Comparison of ENCODE assay signal across 22 cellular contexts in genomic region chr9:82327641-82328040, GRCh38.
DNase-seq lines count a peak whose midpoint lies in the region; ATAC-seq and TF ChIP-seq lines count a peak whose summit lies in the region.
"Had no signal": no experiment of that assay in that cellular context is flagged by ENCODE, and none has a peak within 500 bp of the region (broad histone marks: within the 10 kb centered on the region; RNA-seq: fewer than 3 reads in every experiment).

No MANE protein-coding gene starts in this region.

- peak overlapping the region; percentile 61 for H2BK12ac ChIP-seq in trophoblast cell (ENCODE audit: low read length)

- no peak for TF ChIP-seq CTCF in esophagus muscularis mucosa (IDR thresholded peaks at IDR 0.05)

- no peak overlapping the region for H3K4me2 ChIP-seq in trophoblast cell (ENCODE audit: low read length)
- H3K4me2 ChIP-seq: BLaER1 had no signal

- TF ChIP-seq EP300 in esophagus muscularis mucosa (IDR thresholded peaks at IDR 0.05): no peak

- no peak overlapping the region for H3K4ac ChIP-seq in trophoblast cell (ENCODE audit: low read depth, low read length)

- no CpG with 5 or more reads among the region's 2 CpGs for WGBS in trophoblast cell (ENCODE audit: extremely low coverage, insufficient coverage, insufficient read length)
- WGBS in esophagus muscularis mucosa: 100% methylated on average over 2 of the region's 2 CpGs

- no peak overlapping the region for H2AK5ac ChIP-seq in trophoblast cell (ENCODE audit: low read length)

- H3K23ac ChIP-seq in trophoblast cell (ENCODE audit: low read length): no peak overlapping the region

- H4K12ac ChIP-seq in trophoblast cell (ENCODE audit: low read depth, low read length): no peak overlapping the region

- TF ChIP-seq POLR2A in esophagus muscularis mucosa (IDR thresholded peaks at IDR 0.05; ENCODE audit: low read depth): no peak

- H3K27me3 ChIP-seq in trophoblast cell (ENCODE audit: insufficient read depth, low read length) (no peaks in the 10 kb centered on the region), esophagus muscularis mucosa (no peaks in the 10 kb centered on the region)
- H3K27me3 ChIP-seq: BE2C, BLaER1 had no signal

- H3K9me3 ChIP-seq in trophoblast cell (ENCODE audit: insufficient read depth, low read depth, low read length): no peaks in the 10 kb centered on the region
- peaks cover 0 to 17% (median 6%) of the 10 kb centered on the region in 4 donors for H3K9me3 ChIP-seq in esophagus muscularis mucosa
- H3K9me3 ChIP-seq: BE2C had no signal

- H3K9ac ChIP-seq in trophoblast cell (ENCODE audit: low read length): no peak overlapping the region
- H3K9ac ChIP-seq: BLaER1 had no signal

- no peak overlapping the region for H3K27ac ChIP-seq in trophoblast cell (ENCODE audit: low read depth, low read length)
- no peak overlapping the region for H3K27ac ChIP-seq in esophagus muscularis mucosa (replicated peaks in 1 of 4)
- H3K27ac ChIP-seq: BLaER1 had no signal

- H2AFZ ChIP-seq in trophoblast cell (ENCODE audit: insufficient read depth, low read length, poor library complexity): no peak overlapping the region

- intact Hi-C loops in esophagus muscularis mucosa (cut with DNase I): no loop called here
- intact Hi-C loops in left cardiac atrium (cut with DNase I): no loop called here

- peak; percentile 53 for DNase-seq in amniotic epithelial cell (ENCODE audit: low read depth)
- DNase-seq in trophoblast cell: no peak
- DNase-seq in esophagus muscularis mucosa (ENCODE audit: extremely low spot score): no peak
- no peak for DNase-seq in left cardiac atrium
- DNase-seq: 8988T; ACHN; BE2C; C1 segment of cervical spinal cord; CD4-positive, alpha-beta memory T cell; CD4-positive, CD25-positive, alpha-beta regulatory T cell; CD8-positive, alpha-beta memory T cell; COR-L47; DMS 273 treated with DMSO at 0.1 percent for 48 hours; DMS153; DMS53; DMS79; DND-41; EL; GDM1 had no signal

- H3K36me3 ChIP-seq in trophoblast cell (ENCODE audit: control insufficient read depth in 1 of 2, insufficient read depth in 2 of 2, low read length in 2 of 2) (no peaks in the 10 kb centered on the region), esophagus muscularis mucosa (no peaks in the 10 kb centered on the region)
- H3K36me3 ChIP-seq: BE2C, BLaER1 had no signal

- H3K79me1 ChIP-seq in trophoblast cell (ENCODE audit: low read length): peaks cover 6% of the 10 kb centered on the region

- H3K4me3 ChIP-seq in trophoblast cell (ENCODE audit: low read depth, low read length) (no peak overlapping the region), esophagus muscularis mucosa (no peak overlapping the region)
- H3K4me3 ChIP-seq: BLaER1, GM12878 had no signal

- H2BK120ac ChIP-seq in trophoblast cell (ENCODE audit: insufficient read depth, low read length, poor library complexity): no peak overlapping the region

- no peaks in the 10 kb centered on the region for H3K79me2 ChIP-seq in trophoblast cell (ENCODE audit: control insufficient read depth, insufficient read depth, low read length, poor library complexity)

- ATAC-seq in left cardiac atrium (no peak), HG03378 (IDR thresholded peaks at IDR 0.05; ENCODE audit: unreplicated experiment) (no peak)
- ATAC-seq: GM12878 had no signal

- no peak overlapping the region for H3K14ac ChIP-seq in trophoblast cell (ENCODE audit: low read length)

- H3K18ac ChIP-seq in trophoblast cell (ENCODE audit: low read length): no peak overlapping the region

- H4K91ac ChIP-seq in trophoblast cell (ENCODE audit: low read depth, low read length): no peak overlapping the region

- peaks cover 3 to 7% of the 10 kb centered on the region in 2 experiments for H3K4me1 ChIP-seq in trophoblast cell (ENCODE audit: control insufficient read depth in 1 of 2, insufficient read depth in 2 of 2, low read length in 2 of 2)
- peaks cover 0 to 12% (median 10%) of the 10 kb centered on the region in 4 donors for H3K4me1 ChIP-seq in esophagus muscularis mucosa
- H3K4me1 ChIP-seq: BE2C, BLaER1 had no signal

- no peak overlapping the region for H4K8ac ChIP-seq in trophoblast cell (ENCODE audit: low read depth, low read length)

- H2BK5ac ChIP-seq in trophoblast cell (ENCODE audit: low read depth, low read length, poor library complexity): no peak overlapping the region
